26 cellular contexts compared by ENCODE assay signal in genomic region chr3:146195030-146195429, GRCh38. TPM values are rescaled to one million over a fixed set of nuclear protein-coding genes. Genes with fewer than 3 reads are reported as not detected.
"Had no signal": no experiment of that assay in that cellular context is flagged by ENCODE, and none has a peak within 500 bp of the region (broad histone marks: within the 10 kb centered on the region; RNA-seq: fewer than 3 reads in every experiment).

No MANE protein-coding gene starts in this region.

- H3K4me3 ChIP-seq: breast epithelium, heart right ventricle, right lobe of liver, testis had no signal

- H3K27ac ChIP-seq: breast epithelium, foreskin keratinocyte, neutrophil, testis had no signal

- ATAC-seq: activated naive CD8-positive, alpha-beta T cell treated with anti-CD3 and anti-CD28 coated beads, Interleukin-2, amount 50 U/mL, for 24 hours; effector memory CD8-positive, alpha-beta T cell; esophagus mucosa; foreskin keratinocyte; left lobe of liver; stimulated activated naive CD8-positive, alpha-beta T cell treated with anti-CD3 and anti-CD28 coated beads, Interleukin-15, Interleukin-2, amounts not matched to agents 100 U/mL and 50 U/mL, for 24 hours; WTC11 had no signal

- H3K36me3 ChIP-seq: neutrophil had no signal

- H3K27me3 ChIP-seq: breast epithelium, foreskin keratinocyte, heart right ventricle, neutrophil, right lobe of liver, testis had no signal

- H3K9me3 ChIP-seq: breast epithelium, heart right ventricle, neutrophil, right lobe of liver, testis had no signal

- H3K4me1 ChIP-seq: breast epithelium, foreskin keratinocyte, right lobe of liver, testis had no signal

- DNase-seq: activated CD4-positive, alpha-beta memory T cell treated with anti-CD3 and anti-CD28 coated beads, Interleukin-2, amount 10 ng/mL, durations not matched to agents 7 days and 5 days; activated CD4-positive, alpha-beta T cell treated with anti-CD3 and anti-CD28 coated beads for 1 hour; activated CD4-positive, alpha-beta T cell treated with anti-CD3 and anti-CD28 coated beads, Interleukin-2, amount 10 ng/mL, durations not matched to agents 7 days and 5 days; activated CD8-positive, alpha-beta memory T cell treated with anti-CD3 and anti-CD28 coated beads, Interleukin-2, amount 50 U/mL, for 48 hours; activated naive CD8-positive, alpha-beta T cell treated with anti-CD3 and anti-CD28 coated beads, Interleukin-2, amount 50 U/mL, for 24 hours; activated T-cell treated with anti-CD3 and anti-CD28 coated beads, Interleukin-2, amount 50 U/mL, for 48 hours; amygdala; effector memory CD8-positive, alpha-beta T cell; foreskin keratinocyte; heart right ventricle; kidney glomerular epithelial cell; mammary epithelial cell; naive B cell; nephron progenitor cell; right lobe of liver; stimulated activated CD4-positive, alpha-beta T cell treated with anti-CD3 and anti-CD28 coated beads, Interleukin-12 subunit alpha, Interleukin-12 subunit beta, amount 100 ng/mL, for 4 hours; stimulated activated CD4-positive, alpha-beta T cell treated with anti-CD3 and anti-CD28 coated beads, Interleukin-4, amount 100 ng/mL, for 1 hour; stimulated activated naive CD8-positive, alpha-beta T cell treated with anti-CD3 and anti-CD28 coated beads, Interleukin-15, Interleukin-2, amounts not matched to agents 100 U/mL and 50 U/mL, for 24 hours; T-helper 1 cell; testis had no signal

RNA-seq across cellular contexts. Expression of gene PLSCR4, which starts 55.9 kb away (rescaled TPM):
- total RNA-seq: activated T-helper 2 cell treated with anti-CD3 and anti-CD28 coated beads, Interferon-gamma antibody, Interleukin-2, Interleukin-4, amounts not matched to agents 10 μg/mL and 5 μg/mL and 100 μg/mL, durations not matched to agents 14 hours and 24 hours and 36 hours had no signal
